ENCODE assay signal across 17 cellular contexts in genomic region chr14:99280041-99280731, GRCh38. TPM values are rescaled to one million over a fixed set of nuclear protein-coding genes. Genes with fewer than 3 reads are reported as not detected.
DNase-seq lines count a peak whose midpoint lies in the region; ATAC-seq and TF ChIP-seq lines count a peak whose summit lies in the region.
"Had no signal": no experiment of that assay in that cellular context is flagged by ENCODE, and none has a peak within 500 bp of the region (broad histone marks: within the 10 kb centered on the region; RNA-seq: fewer than 3 reads in every experiment).

No MANE protein-coding gene starts in this region.

- H3K36me3 ChIP-seq in vagina: no peaks in the 10 kb centered on the region
- H3K36me3 ChIP-seq: BLaER1 treated with 17β-estradiol and CSF1 and Interleukin-3, amounts not matched to agents 10 nM and 100 nM; HAP-1 had no signal

- H3K27me3 ChIP-seq in vagina: no peaks in the 10 kb centered on the region

- H3K27me3 Mint-ChIP-seq in stimulated activated naive CD8-positive, alpha-beta T cell treated with anti-CD3 and anti-CD28 coated beads, Interleukin-15, amount 100 ng/mL, for 72 hours: peaks cover 9% of the 10 kb centered on the region
- no peaks in the 10 kb centered on the region for H3K27me3 Mint-ChIP-seq in effector memory CD8-positive, alpha-beta T cell
- H3K27me3 Mint-ChIP-seq in immature natural killer cell (ENCODE audit: low read depth in 3 of 3): peaks cover 0 to 1% (median 0%) of the 10 kb centered on the region in 3 donors

- H3K4me3 Mint-ChIP-seq in stimulated activated naive CD8-positive, alpha-beta T cell treated with anti-CD3 and anti-CD28 coated beads, Interleukin-15, amount 100 ng/mL, for 72 hours: no peak overlapping the region
- no peak overlapping the region for H3K4me3 Mint-ChIP-seq in effector memory CD8-positive, alpha-beta T cell
- H3K4me3 Mint-ChIP-seq in immature natural killer cell: peak overlapping the region in 2 of 5 donors; percentile 68 to 82
- H3K4me3 Mint-ChIP-seq: B cell; CD8-positive, alpha-beta T cell; IgD-negative memory B cell had no signal

- intact Hi-C loops in vagina (cut with DNase I): no loop called here

- peaks cover 17% of the 10 kb centered on the region for H3K36me3 Mint-ChIP-seq in effector memory CD8-positive, alpha-beta T cell (ENCODE audit: insufficient read depth)
- H3K36me3 Mint-ChIP-seq in immature natural killer cell: peaks cover 11 to 30% (median 12%) of the 10 kb centered on the region in 3 donors

- no peak overlapping the region for H3K27ac ChIP-seq in vagina
- H3K27ac ChIP-seq: BLaER1 treated with 17β-estradiol and CSF1 and Interleukin-3, amounts not matched to agents 10 nM and 100 nM had no signal

- H3K4me1 Mint-ChIP-seq in stimulated activated naive CD8-positive, alpha-beta T cell treated with anti-CD3 and anti-CD28 coated beads, Interleukin-15, amount 100 ng/mL, for 72 hours: peaks cover 44% of the 10 kb centered on the region
- H3K4me1 Mint-ChIP-seq in effector memory CD8-positive, alpha-beta T cell (ENCODE audit: low read depth in 2 of 2): peaks cover 25 to 29% of the 10 kb centered on the region in 2 donors
- H3K4me1 Mint-ChIP-seq in immature natural killer cell: peaks cover 71 to 87% of the 10 kb centered on the region in 2 donors
- H3K4me1 Mint-ChIP-seq: B cell, IgD-negative memory B cell had no signal

- ATAC-seq in stimulated activated naive CD8-positive, alpha-beta T cell treated with anti-CD3 and anti-CD28 coated beads, Interleukin-15, amount 100 ng/mL, for 72 hours: peak; percentile 7
- ATAC-seq in stimulated activated naive CD8-positive, alpha-beta T cell treated with anti-CD3 and anti-CD28 coated beads, Interleukin-15, Interleukin-2, amounts not matched to agents 100 U/mL and 50 U/mL, for 24 hours: no peak
- no peak for ATAC-seq in effector memory CD8-positive, alpha-beta T cell (replicated peaks)
- ATAC-seq in HG02571 (IDR thresholded peaks at IDR 0.05; ENCODE audit: unreplicated experiment) (no peak), HG03565 (IDR thresholded peaks at IDR 0.05; ENCODE audit: unreplicated experiment) (no peak)
- ATAC-seq: HepG2 had no signal

- DNase-seq in stimulated activated naive CD8-positive, alpha-beta T cell treated with anti-CD3 and anti-CD28 coated beads, Interleukin-15, amount 100 ng/mL, for 72 hours: no peak
- no peak for DNase-seq in stimulated activated naive CD8-positive, alpha-beta T cell treated with anti-CD3 and anti-CD28 coated beads, Interleukin-15, Interleukin-2, amounts not matched to agents 100 U/mL and 50 U/mL, for 24 hours
- no peak for DNase-seq in effector memory CD8-positive, alpha-beta T cell
- DNase-seq in immature natural killer cell (no peak), vagina (ENCODE audit: extremely low spot score in 2 of 2) (peak; percentile 67 to 77), UCSD-AML1 (lab: John Stamatoyannopoulos, UW; ENCODE audit: unreplicated experiment) (no peak)
- DNase-seq: Calu3; CD8-positive, alpha-beta T cell; DMS79 treated with DMSO at 0.1 percent for 48 hours; GF-D8 had no signal

- no peak for TF ChIP-seq CTCF in vagina (IDR thresholded peaks at IDR 0.05)

- no peak overlapping the region for H3K27ac Mint-ChIP-seq in stimulated activated naive CD8-positive, alpha-beta T cell treated with anti-CD3 and anti-CD28 coated beads, Interleukin-15, amount 100 ng/mL, for 72 hours
- peak overlapping the region; percentile 47 to 79 for H3K27ac Mint-ChIP-seq in effector memory CD8-positive, alpha-beta T cell
- H3K27ac Mint-ChIP-seq in immature natural killer cell: peak overlapping the region in 5 of 6 donors; percentile 55 to 91 (median 87)
- H3K27ac Mint-ChIP-seq: B cell; CD8-positive, alpha-beta T cell; IgD-negative memory B cell had no signal

- TF ChIP-seq POLR2A in vagina (IDR thresholded peaks at IDR 0.05): no peak

- no peaks in the 10 kb centered on the region for H3K9me3 ChIP-seq in vagina
- H3K9me3 ChIP-seq: BLaER1 treated with 17β-estradiol and CSF1 and Interleukin-3, amounts not matched to agents 10 nM and 100 nM; HAP-1 had no signal

- H3K9me3 Mint-ChIP-seq in stimulated activated naive CD8-positive, alpha-beta T cell treated with anti-CD3 and anti-CD28 coated beads, Interleukin-15, amount 100 ng/mL, for 72 hours: no peaks in the 10 kb centered on the region
- no peaks in the 10 kb centered on the region for H3K9me3 Mint-ChIP-seq in effector memory CD8-positive, alpha-beta T cell
- H3K9me3 Mint-ChIP-seq in immature natural killer cell: no peaks in the 10 kb centered on the region
- H3K9me3 Mint-ChIP-seq: CD8-positive, alpha-beta T cell; IgD-negative memory B cell had no signal

- H3K4me1 ChIP-seq in vagina: no peaks in the 10 kb centered on the region
- H3K4me1 ChIP-seq: HAP-1 had no signal

- no peak overlapping the region for H3K4me3 ChIP-seq in vagina
- H3K4me3 ChIP-seq: BLaER1 treated with 17β-estradiol and CSF1 and Interleukin-3, amounts not matched to agents 10 nM and 100 nM; HAP-1 had no signal

RNA-seq across cellular contexts. Expression of gene BCL11B, which starts 8.2 kb away (rescaled TPM):
- polyA plus RNA-seq in immature natural killer cell: 1 to 10 TPM in 2 of 3 donors, under 1 TPM in 1; 0.75 to 3.1 (median 1.0) TPM
- total RNA-seq in vagina: 11.5 TPM
- total RNA-seq: HepG2 had no signal
- polyA plus RNA-seq: HepG2 had no signal

Comparison
In these comparisons a context has a peak if more than half of its experiments do, and no peak if none do; other contexts are left out.
1. DNase-seq: peak in vagina (2 of 2); none in stimulated activated naive CD8-positive, alpha-beta T cell treated with anti-CD3 and anti-CD28 coated beads, Interleukin-15, amount 100 ng/mL, for 72 hours (0 of 2), stimulated activated naive CD8-positive, alpha-beta T cell treated with anti-CD3 and anti-CD28 coated beads, Interleukin-15, Interleukin-2, amounts not matched to agents 100 U/mL and 50 U/mL, for 24 hours (single experiment), effector memory CD8-positive, alpha-beta T cell (0 of 3), immature natural killer cell (0 of 3) and UCSD-AML1 (single experiment).
2. H3K27ac Mint-ChIP-seq: peak in effector memory CD8-positive, alpha-beta T cell (2 of 2) and immature natural killer cell (5 of 6); none in stimulated activated naive CD8-positive, alpha-beta T cell treated with anti-CD3 and anti-CD28 coated beads, Interleukin-15, amount 100 ng/mL, for 72 hours (0 of 2).